In genomic region chr3:128681277-128681829, GRCh38 we compare ENCODE assay signal across 8 cellular contexts. TPM values are rescaled to one million over a fixed set of nuclear protein-coding genes. Genes with fewer than 3 reads are reported as not detected.
DNase-seq lines count a peak whose midpoint lies in the region; ATAC-seq and TF ChIP-seq lines count a peak whose summit lies in the region.

No MANE protein-coding gene starts in this region.

- H3K79me2 ChIP-seq in Karpas-422 (ENCODE audit: low read length), result no peaks in the 10 kb centered on the region

- CTCF ChIA-PET in Caco-2 (lab: Charles Lee), result interaction anchor here (1.1 to 2.2 kb wide), 8 partner anchors 12 to 114 kb away, joined by 3 to 35 read pairs (median 8); partner anchors contain the start of gene RPN1

- H3K36me3 Mint-ChIP-seq in Caco-2 (ENCODE audit: insufficient read depth, unreplicated experiment), result peaks cover 7% of the 10 kb centered on the region

- peak overlapping the region; percentile 85 for H2AFZ ChIP-seq in Karpas-422 (ENCODE audit: low read length)

- H4K20me1 ChIP-seq in Karpas-422 (ENCODE audit: insufficient read depth, low read depth, low read length), result no peaks in the 10 kb centered on the region

- H3K27ac ChIP-seq in Karpas-422 (ENCODE audit: low read length) (peak overlapping the region; percentile 55), layer of hippocampus (ENCODE audit: low read depth, low read length) (peak overlapping the region; percentile 99), suprapubic skin (peak overlapping the region; percentile 96)

- H3K36me3 ChIP-seq in Caco-2 (ENCODE audit: control insufficient read depth, insufficient read depth, low read length) (no peaks in the 10 kb centered on the region), Karpas-422 (ENCODE audit: insufficient read depth, low read length) (no peaks in the 10 kb centered on the region), adipocyte (ENCODE audit: control insufficient read depth, insufficient read depth, low read length, severe bottlenecking) (no peaks in the 10 kb centered on the region), suprapubic skin (no peaks in the 10 kb centered on the region)

- peak overlapping the region; percentile 86 for H3K4me3 Mint-ChIP-seq in Caco-2 (ENCODE audit: unreplicated experiment)

- POLR2A ChIA-PET in Caco-2 (lab: Charles Lee), result interaction anchor here (2.2 to 2.4 kb wide), 2 partner anchors 31 to 198 kb away, joined by 12 to 14 read pairs; partner anchors contain the start of genes ACAD9 and RPN1

- 22% methylated on average over 14 of the region's 14 CpGs for WGBS in suprapubic skin

- peaks cover 5% of the 10 kb centered on the region for H3K4me1 Mint-ChIP-seq in Caco-2 (ENCODE audit: low read depth, unreplicated experiment)

- TSS peak; percentile 79 for BruUV-seq in Caco-2 (replicated peaks; lab: Mats Ljungman, UMichigan)

- no peak for DNase-seq in Caco-2
- DNase-seq in Karpas-422, result no peak
- no peak for DNase-seq in adipocyte (ENCODE audit: low read depth)
- DNase-seq in suprapubic skin (ENCODE audit: low spot score in 2 of 2), result no peak
- DNase-seq in amniotic stem cell (lab: John Stamatoyannopoulos, UW), result no peak
- no peak for DNase-seq in putamen (ENCODE audit: low spot score)

- peak overlapping the region; percentile 73 for H3K9ac ChIP-seq in Karpas-422 (ENCODE audit: low read length)
- H3K9ac ChIP-seq in adipocyte (ENCODE audit: low read length), result peak overlapping the region; percentile 98

- intact Hi-C loops in Caco-2 (cut with micrococcal nuclease; ENCODE audit: unreplicated experiment), result loop anchor here (2.0 to 5.0 kb wide), 3 partner anchors 31 to 171 kb away; partner anchors contain the start of gene RPN1

- no peaks in the 10 kb centered on the region for H3K9me3 ChIP-seq in Caco-2
- H3K9me3 ChIP-seq in Karpas-422 (ENCODE audit: low read length), result no peaks in the 10 kb centered on the region
- no peaks in the 10 kb centered on the region for H3K9me3 ChIP-seq in adipocyte (ENCODE audit: control insufficient read depth, low read length)
- no peaks in the 10 kb centered on the region for H3K9me3 ChIP-seq in suprapubic skin

- peak overlapping the region; percentile 75 for H3K4me2 ChIP-seq in Karpas-422 (ENCODE audit: low read depth, low read length, poor library complexity, severe bottlenecking)

- no peak for TF ChIP-seq CTCF in Caco-2 (IDR thresholded peaks at IDR 0.05; ENCODE audit: insufficient read depth in 1 of 2, low read depth in 1 of 2, low read length in 1 of 2, severe bottlenecking in 1 of 2, unreplicated experiment in 1 of 2)
- no peak for TF ChIP-seq CTCF in suprapubic skin (IDR thresholded peaks at IDR 0.05)

- H3K9me2 ChIP-seq in Karpas-422 (replicated peaks; ENCODE audit: insufficient read depth, low read length), result no peaks in the 10 kb centered on the region

- H3K4me1 ChIP-seq in Caco-2 (no peaks in the 10 kb centered on the region), Karpas-422 (ENCODE audit: low read length) (peaks cover 20% of the 10 kb centered on the region), adipocyte (ENCODE audit: control insufficient read depth, insufficient read depth, low read length) (no peaks in the 10 kb centered on the region), suprapubic skin (peaks cover 10% of the 10 kb centered on the region)

- H3K27ac Mint-ChIP-seq in Caco-2 (ENCODE audit: unreplicated experiment), result peak overlapping the region; percentile 92

- no peaks in the 10 kb centered on the region for H3K27me3 Mint-ChIP-seq in Caco-2 (ENCODE audit: insufficient read depth, unreplicated experiment)

- no peaks in the 10 kb centered on the region for H3K9me3 Mint-ChIP-seq in Caco-2 (ENCODE audit: unreplicated experiment)

- ATAC-seq in HG02884 (IDR thresholded peaks at IDR 0.05; ENCODE audit: unreplicated experiment), result no peak

- TF ChIP-seq EP300 in suprapubic skin (IDR thresholded peaks at IDR 0.05), result no peak

- TF ChIP-seq POLR2A in suprapubic skin (IDR thresholded peaks at IDR 0.05), result no peak

- H3K27me3 ChIP-seq in Caco-2 (replicated peaks; ENCODE audit: control insufficient read depth, insufficient read depth, low read length) (no peaks in the 10 kb centered on the region), Karpas-422 (ENCODE audit: low read length) (no peaks in the 10 kb centered on the region), adipocyte (replicated peaks; ENCODE audit: control insufficient read depth, insufficient read depth, low read length) (no peaks in the 10 kb centered on the region), layer of hippocampus (ENCODE audit: control insufficient read depth, insufficient read depth, low read length) (no peaks in the 10 kb centered on the region), suprapubic skin (no peaks in the 10 kb centered on the region)

- H3K4me3 ChIP-seq in Caco-2 (ENCODE audit: low read depth, low read length), result peak overlapping the region; percentile 88
- peak overlapping the region; percentile 72 for H3K4me3 ChIP-seq in Karpas-422 (ENCODE audit: low read length)
- H3K4me3 ChIP-seq in adipocyte (ENCODE audit: low read length), result peak overlapping the region; percentile 93
- peak overlapping the region; percentile 66 for H3K4me3 ChIP-seq in suprapubic skin

RNA-seq across cellular contexts. Expression of gene RPN1, which starts 30.7 kb away (rescaled TPM):
- 282 and 291 TPM in 2 replicates for total RNA-seq in Caco-2 (2022)
- 164 and 176 TPM in 2 replicates for total RNA-seq in Karpas-422 (2014; rRNA removed; shearing (Covaris generic); ENCODE audit: low replicate concordance)
- 100 to 1,000 TPM in 3 of 4 donors, 10 to 100 TPM in 1; 91.5 to 150 (median 148) TPM for total RNA-seq in suprapubic skin

RNA-seq across cellular contexts. Expression of gene RAB7A, which starts 44.6 kb away (rescaled TPM):
- total RNA-seq in Caco-2 (2022) (262 and 284 TPM in 2 replicates), suprapubic skin (100 to 1,000 TPM; 120 to 154 (median 133) TPM)
- 47.8 and 71.2 TPM in 2 replicates for total RNA-seq in Karpas-422 (2014; rRNA removed; shearing (Covaris generic); ENCODE audit: low replicate concordance)
